Comparison of ENCODE assay signal across 15 cellular contexts in genomic region chr10:990808-991207, GRCh38. TPM values are rescaled to one million over a fixed set of nuclear protein-coding genes. Genes with fewer than 3 reads are reported as not detected.
DNase-seq lines count a peak whose midpoint lies in the region; ATAC-seq and TF ChIP-seq lines count a peak whose summit lies in the region.
"Had no signal": no experiment of that assay in that cellular context is flagged by ENCODE, and none has a peak within 500 bp of the region (broad histone marks: within the 10 kb centered on the region; RNA-seq: fewer than 3 reads in every experiment).

No MANE protein-coding gene starts in this region.

- peaks cover 72% of the 10 kb centered on the region for H3K36me3 ChIP-seq in OCI-LY7 (ENCODE audit: insufficient read depth, low read length)
- H3K36me3 ChIP-seq in skeletal muscle satellite cell (ENCODE audit: insufficient read depth, low read length): peaks cover 54% of the 10 kb centered on the region
- H3K36me3 ChIP-seq in lower lobe of right lung: peaks cover 36% of the 10 kb centered on the region

- H3K9me2 ChIP-seq in OCI-LY7 (ENCODE audit: insufficient read depth, low read length): no peaks in the 10 kb centered on the region

- peak overlapping the region; percentile 18 for H3K4me3 ChIP-seq in OCI-LY7 (ENCODE audit: low read depth, low read length, poor library complexity, severe bottlenecking)
- H3K4me3 ChIP-seq in coronary artery: no peak overlapping the region
- H3K4me3 ChIP-seq in skeletal muscle satellite cell (ENCODE audit: low read length): no peak overlapping the region
- no peak overlapping the region for H3K4me3 ChIP-seq in lower lobe of right lung
- H3K4me3 ChIP-seq: thoracic aorta had no signal

- peak overlapping the region; percentile 97 for H3K4me3 Mint-ChIP-seq in activated T-cell treated with anti-CD3 and anti-CD28 coated beads, Interleukin-2, amount 50 U/mL, for 24 hours

- H3K79me2 ChIP-seq in OCI-LY7 (ENCODE audit: insufficient read depth, low read depth, low read length): peaks cover 76% of the 10 kb centered on the region

- H3K9me3 ChIP-seq in OCI-LY7 (ENCODE audit: low read length): no peaks in the 10 kb centered on the region; the same call in 1 of the 2 replicates
- H3K9me3 ChIP-seq in skeletal muscle satellite cell (replicated peaks; ENCODE audit: low read length): no peaks in the 10 kb centered on the region
- H3K9me3 ChIP-seq in lower lobe of right lung: no peaks in the 10 kb centered on the region
- H3K9me3 ChIP-seq: thoracic aorta had no signal

- POLR2A ChIA-PET in OCI-LY7 (lab: Charles Lee): no interaction called here

- TF ChIP-seq CTCF in OCI-LY7 (conservative IDR thresholded peaks at IDR 0.05; ENCODE audit: low read length) (no peak), coronary artery (IDR thresholded peaks at IDR 0.05) (no peak), lower lobe of right lung (IDR thresholded peaks at IDR 0.05) (no peak)

- peak overlapping the region; percentile 99 for H3K27ac Mint-ChIP-seq in activated T-cell treated with anti-CD3 and anti-CD28 coated beads, Interleukin-2, amount 50 U/mL, for 24 hours

- H3K4me2 ChIP-seq in OCI-LY7 (ENCODE audit: low read length): peak overlapping the region; percentile 7; the same call in 1 of the 2 replicates
- peak overlapping the region; percentile 2 for H3K4me2 ChIP-seq in skeletal muscle satellite cell (ENCODE audit: low read length)

- no TSS peak for BruUV-seq in OCI-LY7 (replicated peaks; lab: Mats Ljungman, UMichigan)

- peaks cover 24% of the 10 kb centered on the region for H4K20me1 ChIP-seq in OCI-LY7 (ENCODE audit: insufficient read depth, low read length)

- H3K27ac ChIP-seq in OCI-LY7 (ENCODE audit: low read depth, low read length, poor library complexity, severe bottlenecking): no peak overlapping the region
- H3K27ac ChIP-seq in coronary artery: no peak overlapping the region
- H3K27ac ChIP-seq in lower lobe of right lung: no peak overlapping the region
- H3K27ac ChIP-seq: thoracic aorta had no signal

- no peak for DNase-seq in activated T-cell treated with anti-CD3 and anti-CD28 coated beads, Interleukin-2, amount 50 U/mL, for 24 hours
- DNase-seq in activated T-cell treated with anti-CD3 and anti-CD28 coated beads, Interleukin-2, amount 50 U/mL, for 48 hours: no peak
- DNase-seq in OCI-LY7 (ENCODE audit: low spot score) (no peak), coronary artery (ENCODE audit: low spot score) (peak; percentile 55), lower lobe of right lung (no peak), hepatic stellate cell (ENCODE audit: low spot score) (no peak)
- DNase-seq: ACHN, amygdala, KG1, NCI-H524 treated with DMSO at 0.1 percent for 48 hours had no signal

- H3K27me3 ChIP-seq in skeletal muscle satellite cell (ENCODE audit: control insufficient read depth, insufficient read depth, low read length) (no peaks in the 10 kb centered on the region), lower lobe of right lung (ENCODE audit: low read depth) (no peaks in the 10 kb centered on the region)

- no peak for ATAC-seq in lower lobe of right lung
- ATAC-seq in HG03460 (IDR thresholded peaks at IDR 0.05; ENCODE audit: unreplicated experiment): no peak

- peaks cover 76% of the 10 kb centered on the region for H3K36me3 Mint-ChIP-seq in activated T-cell treated with anti-CD3 and anti-CD28 coated beads, Interleukin-2, amount 50 U/mL, for 24 hours (ENCODE audit: low read depth)

- intact Hi-C loops in OCI-LY7 (cut with micrococcal nuclease; ENCODE audit: unreplicated experiment): loop anchor here (10.0 kb wide), 1 partner anchor 166 kb away; no protein-coding TSS in a partner anchor
- intact Hi-C loops in lower lobe of right lung (cut with DNase I): no loop called here

- no peaks in the 10 kb centered on the region for H3K27me3 Mint-ChIP-seq in activated T-cell treated with anti-CD3 and anti-CD28 coated beads, Interleukin-2, amount 50 U/mL, for 24 hours

- CTCF ChIA-PET in OCI-LY7 (lab: Charles Lee; ENCODE audit: unreplicated experiment): no interaction called here

- no peak overlapping the region for H3K9ac ChIP-seq in skeletal muscle satellite cell (ENCODE audit: low read depth, low read length)

- H3K9me3 Mint-ChIP-seq in activated T-cell treated with anti-CD3 and anti-CD28 coated beads, Interleukin-2, amount 50 U/mL, for 24 hours: no peaks in the 10 kb centered on the region

- no peak overlapping the region for H2AFZ ChIP-seq in OCI-LY7 (ENCODE audit: low read length)

- peaks cover 52% of the 10 kb centered on the region for H3K4me1 Mint-ChIP-seq in activated T-cell treated with anti-CD3 and anti-CD28 coated beads, Interleukin-2, amount 50 U/mL, for 24 hours (ENCODE audit: low read depth)

- H3K4me1 ChIP-seq in OCI-LY7 (ENCODE audit: insufficient read depth, low read length, poor library complexity, severe bottlenecking): peaks cover 26% of the 10 kb centered on the region
- H3K4me1 ChIP-seq in skeletal muscle satellite cell (ENCODE audit: control insufficient read depth, insufficient read depth, low read length): peaks cover 31% of the 10 kb centered on the region
- peaks cover 36% of the 10 kb centered on the region for H3K4me1 ChIP-seq in lower lobe of right lung

RNA-seq across cellular contexts. Expression of gene GTPBP4, which starts 2.6 kb away (rescaled TPM):
- 61.0 and 82.0 TPM in 2 replicates for total RNA-seq in OCI-LY7 (2014; rRNA removed; shearing (Covaris generic))
- 92.9 and 108 TPM in 2 replicates for total RNA-seq in OCI-LY7 (2022)
- 35.6 and 48.4 TPM in 2 replicates for total RNA-seq in skeletal muscle satellite cell (2012; rRNA removed)
- total RNA-seq in lower lobe of right lung: 28.9 TPM

RNA-seq across cellular contexts. Expression of gene IDI2, which starts 34.9 kb away (rescaled TPM):
- not detected in 2 replicates for total RNA-seq in OCI-LY7 (2014; rRNA removed; shearing (Covaris generic))
- total RNA-seq in OCI-LY7 (2022): not detected in 2 replicates
- not detected in 2 replicates for total RNA-seq in skeletal muscle satellite cell (2012; rRNA removed)
- not detected for total RNA-seq in lower lobe of right lung
- total RNA-seq: dermis microvascular lymphatic vessel endothelial cell, liver, thoracic aorta had no signal

RNA-seq across cellular contexts. Expression of gene IDI1, which starts 58.1 kb away (rescaled TPM):
- total RNA-seq in OCI-LY7 (2014; rRNA removed; shearing (Covaris generic)): 98.2 and 112 TPM in 2 replicates
- total RNA-seq in OCI-LY7 (2022) (105 and 106 TPM in 2 replicates), lower lobe of right lung (49.5 TPM)
- 39.5 and 86.9 TPM in 2 replicates for total RNA-seq in skeletal muscle satellite cell (2012; rRNA removed)

RNA-seq across cellular contexts. Expression of gene LARP4B, which starts 59.3 kb away (rescaled TPM):
- 64.8 and 68.3 TPM in 2 replicates for total RNA-seq in OCI-LY7 (2014; rRNA removed; shearing (Covaris generic))
- total RNA-seq in OCI-LY7 (2022): 135 and 143 TPM in 2 replicates
- total RNA-seq in skeletal muscle satellite cell (2012; rRNA removed): 38.2 and 41.1 TPM in 2 replicates
- 114 TPM for total RNA-seq in lower lobe of right lung
